Comparison of ENCODE assay signal across 8 cellular contexts in the genomic region with DNA sequence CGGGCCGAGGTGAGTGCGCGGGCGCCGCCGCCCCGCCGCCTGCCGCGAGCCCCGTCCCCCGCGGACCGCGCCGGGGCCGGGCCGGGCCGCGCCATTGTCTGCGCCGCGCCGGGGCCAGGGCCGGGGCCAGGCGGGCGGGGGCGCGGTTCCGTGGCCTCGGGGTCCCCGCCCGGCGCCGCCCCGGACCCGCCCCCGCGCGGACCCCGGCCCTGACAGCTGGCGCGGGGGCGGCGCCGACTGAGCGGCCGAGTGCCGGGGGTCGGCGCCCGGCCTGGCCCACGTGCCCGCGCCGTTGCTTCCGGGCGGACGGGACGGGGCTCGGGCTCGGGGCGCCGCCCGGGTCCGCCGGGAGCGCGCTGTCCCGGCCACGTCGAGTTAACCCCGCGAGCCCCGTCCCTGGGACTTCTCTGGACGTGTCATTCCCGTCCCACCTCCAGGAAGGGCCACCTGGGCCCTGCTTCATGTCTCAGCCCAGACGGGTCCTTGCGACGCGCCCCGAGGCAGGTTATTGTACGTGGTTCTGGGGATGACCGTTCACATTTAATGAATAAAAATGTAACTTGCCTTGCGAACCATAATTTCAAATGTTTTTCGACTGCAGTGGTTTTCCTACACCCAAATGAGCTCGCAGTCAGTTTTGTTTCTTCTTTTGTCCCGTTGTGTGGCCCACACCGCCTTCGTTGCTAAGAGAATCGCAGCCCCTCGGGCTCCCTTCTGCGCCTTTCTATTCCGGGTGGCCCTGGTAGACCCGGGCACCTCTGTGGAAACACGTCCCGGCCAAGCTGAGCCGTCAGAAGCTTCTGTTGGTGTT. TPM values are rescaled to one million over a fixed set of nuclear protein-coding genes. Genes with fewer than 3 reads are reported as not detected.
DNase-seq lines count a peak whose midpoint lies in the region; ATAC-seq, FAIRE-seq and TF ChIP-seq lines count a peak whose summit lies in the region.

No MANE protein-coding gene starts in this region.

- no peaks in the 10 kb centered on the region for H3K9me3 Mint-ChIP-seq in CD14-positive monocyte

- peak; percentile 12 for ATAC-seq in GM18868 (IDR thresholded peaks at IDR 0.05; ENCODE audit: unreplicated experiment)
- ATAC-seq in HG03097 (IDR thresholded peaks at IDR 0.05; ENCODE audit: low FRiP score, unreplicated experiment), result peak; percentile 25

- TF ChIP-seq CTCF in CD14-positive monocyte (IDR thresholded peaks at IDR 0.05) (no peak), dorsolateral prefrontal cortex (IDR thresholded peaks at IDR 0.05 in 54 of 56, conservative IDR thresholded peaks at IDR 0.05 in 2 of 56; ENCODE audit: low read depth in 1 of 56, partially characterized antibody in 56 of 56) (no peak), vagina (IDR thresholded peaks at IDR 0.05) (no peak)

- no peak for TF ChIP-seq POLR2A in vagina (IDR thresholded peaks at IDR 0.05)

- peaks cover 5 to 14% of the 10 kb centered on the region in 2 donors for H3K36me3 Mint-ChIP-seq in CD14-positive monocyte

- H3K27ac ChIP-seq in SJSA1 (peak overlapping the region; percentile 58), dorsolateral prefrontal cortex (peak overlapping the region in 41 of 59 donors; percentile 0 to 77 (median 56)), mesodermal cell (ENCODE audit: low read depth, low read length, severe bottlenecking) (peak overlapping the region; percentile 43), vagina (peak overlapping the region; percentile 55)

- peak overlapping the region; percentile 96 to 97 for H3K4me3 Mint-ChIP-seq in CD14-positive monocyte

- peaks cover 0 to 13% (median 7%) of the 10 kb centered on the region in 3 donors for H3K27me3 Mint-ChIP-seq in CD14-positive monocyte (ENCODE audit: low read depth in 3 of 3)

- FAIRE-seq in HTR-8/SVneo (lab: Jason Lieb, UNC), result no peak

- 0% methylated on average over 58 to 79 of the region's 99 CpGs for WGBS in mesodermal cell (ENCODE audit: insufficient coverage in 2 of 2), 2 experiments

- peaks cover 6% of the 10 kb centered on the region; the same call in 1 of the 2 replicates for H3K36me3 ChIP-seq in SJSA1
- peaks cover 15% of the 10 kb centered on the region for H3K36me3 ChIP-seq in mesodermal cell (ENCODE audit: control insufficient read depth, insufficient read depth, low read length)
- H3K36me3 ChIP-seq in vagina, result no peaks in the 10 kb centered on the region

- peaks cover 18% of the 10 kb centered on the region for H3K27me3 ChIP-seq in SJSA1 (replicated peaks)
- H3K27me3 ChIP-seq in dorsolateral prefrontal cortex, result peaks cover 0 to 19% (median 11%) of the 10 kb centered on the region in 45 donors
- peaks cover 1% of the 10 kb centered on the region for H3K27me3 ChIP-seq in vagina

- H3K4me3 ChIP-seq in SJSA1 (peak overlapping the region; percentile 56), dorsolateral prefrontal cortex (peak overlapping the region; percentile 50 to 94 (median 68)), mesodermal cell (ENCODE audit: extremely low read depth, insufficient read depth, low read length, poor library complexity, severe bottlenecking) (peak overlapping the region; percentile 69), vagina (peak overlapping the region; percentile 75 to 85)

- peak overlapping the region; percentile 87 to 95 (median 90) for H3K27ac Mint-ChIP-seq in CD14-positive monocyte

- peaks cover 12% of the 10 kb centered on the region for H3K4me1 ChIP-seq in SJSA1 (replicated peaks)
- H3K4me1 ChIP-seq in mesodermal cell (ENCODE audit: control insufficient read depth, insufficient read depth, low read length, poor library complexity, severe bottlenecking), result peaks cover 21% of the 10 kb centered on the region
- H3K4me1 ChIP-seq in vagina, result peaks cover 22% of the 10 kb centered on the region

- H3K9me3 ChIP-seq in SJSA1 (replicated peaks) (no peaks in the 10 kb centered on the region), mesodermal cell (ENCODE audit: control insufficient read depth, low read length) (no peaks in the 10 kb centered on the region), vagina (no peaks in the 10 kb centered on the region)

- no peak for DNase-seq in CD14-positive monocyte (ENCODE audit: low spot score)
- DNase-seq in SJSA1 (ENCODE audit: low read depth in 1 of 2, low spot score in 2 of 2), result peak in 1 of 2 experiments; percentile 45
- peak in 3 of 10 donors; percentile 20 to 55 (median 52) for DNase-seq in dorsolateral prefrontal cortex
- no peak for DNase-seq in vagina (ENCODE audit: extremely low spot score in 2 of 2)
- DNase-seq in HTR-8/SVneo (ENCODE audit: insufficient read length, low spot score), result no peak

- intact Hi-C loops in CD14-positive monocyte (cut with micrococcal nuclease), result loop anchor here in 1 of 2 donors (2.0 kb wide), 1 partner anchor 65 kb away; no protein-coding TSS in a partner anchor
- intact Hi-C loops in dorsolateral prefrontal cortex (cut with DNase I), result loop anchor here (2.0 to 5.0 kb wide), 2 partner anchors 59 to 63 kb away; a partner anchor contains a TSS
- intact Hi-C loops in vagina (cut with DNase I), result loop anchor here (5.0 kb wide), 1 partner anchor 63 kb away; a partner anchor contains a TSS

- peaks cover 51% of the 10 kb centered on the region for H3K4me1 Mint-ChIP-seq in CD14-positive monocyte

RNA-seq across cellular contexts. Expression of a gene that starts 0.5 kb away (rescaled TPM):
- polyA plus RNA-seq in CD14-positive monocyte, result 1 to 10 TPM; 3.8 to 5.7 TPM
- 9.8 and 11.7 TPM in 2 replicates for total RNA-seq in SJSA1 (2014; rRNA removed; shearing (Covaris generic))
- total RNA-seq in dorsolateral prefrontal cortex (1 to 10 TPM; 4.7 to 8.0 (median 6.5) TPM), vagina (9.1 TPM)
- 19.4 TPM for polyA plus RNA-seq in mesodermal cell (2013, experiment 1 of 2)
- polyA plus RNA-seq in mesodermal cell (2013, experiment 2 of 2), result 17.8 TPM

RNA-seq across cellular contexts. Expression of a gene that starts 26.5 kb away (rescaled TPM):
- polyA plus RNA-seq in CD14-positive monocyte, result under 1 TPM; 0.61 to 0.86 TPM
- 25.1 and 28.2 TPM in 2 replicates for total RNA-seq in SJSA1 (2014; rRNA removed; shearing (Covaris generic))
- 10 to 100 TPM; 23.5 to 55.4 (median 35.6) TPM for total RNA-seq in dorsolateral prefrontal cortex
- 23.8 TPM for polyA plus RNA-seq in mesodermal cell (2013, experiment 1 of 2)
- polyA plus RNA-seq in mesodermal cell (2013, experiment 2 of 2), result 22.8 TPM
- 35.1 TPM for total RNA-seq in vagina
